In genomic region chr3:74021451-74021850, GRCh38 we compare ENCODE assay signal across 31 cellular contexts.
"Had no signal": no experiment of that assay in that cellular context is flagged by ENCODE, and none has a peak within 500 bp of the region (broad histone marks: within the 10 kb centered on the region; RNA-seq: fewer than 3 reads in every experiment).

No MANE protein-coding gene starts in this region.

- H3K27me3 ChIP-seq: MG63, SJCRH30 had no signal

- ATAC-seq: K562, Panc1, Right ventricle myocardium inferior, SK-N-SH treated with all-trans-retinoic acid at 6 μM for 48 hours had no signal

- H3K36me3 ChIP-seq: MG63, SJCRH30 had no signal

- H3K4me3 ChIP-seq: K562, MG63, PC-9, SJCRH30, SK-N-MC had no signal

- H3K27ac ChIP-seq: PC-9, RWPE1, SJCRH30, SK-N-MC had no signal

- H3K4me1 ChIP-seq: SJCRH30 had no signal

- DNase-seq: Kasumi-1, KG1, MG63, NCI-H1048, NCI-H1092 treated with DMSO at 0.1 percent for 48 hours, NCI-H1105 treated with DMSO at 0.1 percent for 48 hours, NCI-H1436, NCI-H146, NCI-H1694, NCI-H187, NCI-H1930, NCI-H2029 treated with DMSO at 0.1 percent for 48 hours, NCI-H2081 treated with DMSO at 0.1 percent for 48 hours, NCI-H2107, NCI-H2171, NCI-H226, NCI-H446 treated with DMSO at 0.1 percent for 48 hours, NCI-H510A, NCI-H524, NCI-H526, NCI-H774, PC-9, SHP77, SIG-M5, SJCRH30 had no signal

- H3K9me3 ChIP-seq: MG63, SJCRH30 had no signal
